ENCODE assay signal across 27 cellular contexts in genomic region chr10:35578608-35578956, GRCh38. TPM values are rescaled to one million over a fixed set of nuclear protein-coding genes. Genes with fewer than 3 reads are reported as not detected.
"Had no signal": no experiment of that assay in that cellular context is flagged by ENCODE, and none has a peak within 500 bp of the region (broad histone marks: within the 10 kb centered on the region; RNA-seq: fewer than 3 reads in every experiment).

No MANE protein-coding gene starts in this region.

- DNase-seq: activated CD4-positive, alpha-beta memory T cell treated with anti-CD3 and anti-CD28 coated beads for 36 hours; activated CD4-positive, alpha-beta T cell treated with anti-CD3 and anti-CD28 coated beads for 48 hours; activated effector memory CD4-positive, alpha-beta T cell treated with Interleukin-2 at 50 U/mL for 16 hours; activated naive CD4-positive, alpha-beta T cell treated with anti-CD3 and anti-CD28 coated beads, Interleukin-2, amount 10 ng/mL, durations not matched to agents 7 days and 5 days; activated T-cell treated with anti-CD3 and anti-CD28 coated beads, Interleukin-2, amount 50 U/mL, for 48 hours; amygdala; cerebellar nuclear complex; gastrocnemius medialis; heart left ventricle; left cardiac atrium; occipital lobe; retina; sigmoid colon; stimulated activated CD4-positive, alpha-beta T cell treated with anti-CD3 and anti-CD28 coated beads, Interleukin-2, amount 100 ng/mL, for 48 hours; stimulated activated CD8-positive, alpha-beta memory T cell treated with anti-CD3 and anti-CD28 coated beads, Interleukin-4, amount 100 ng/mL, for 48 hours; stimulated activated naive B cell treated with anti-CD40 and anti-IgM and Interleukin-4, amounts not matched to agents 10 μg/mL and 1 μg/mL and 100 μg/mL, for 72 hours; T1000; transverse colon had no signal

- H3K27ac ChIP-seq: coronary artery, esophagus muscularis mucosa, gastrocnemius medialis, heart left ventricle, sigmoid colon, transverse colon, vagina had no signal

- FAIRE-seq: bronchial epithelial cell, islet of Langerhans had no signal

- H3K4me3 ChIP-seq: coronary artery, esophagus muscularis mucosa, gastrocnemius medialis, heart left ventricle, sigmoid colon, transverse colon, vagina had no signal

- ATAC-seq: stimulated activated naive B cell treated with anti-CD40 and anti-IgM and Interleukin-4, amounts not matched to agents 10 μg/mL and 1 μg/mL and 100 μg/mL, for 72 hours had no signal

- H3K36me3 ChIP-seq: gastrocnemius medialis, transverse colon, vagina had no signal

- H3K4me1 ChIP-seq: sigmoid colon, transverse colon had no signal

- H3K9me3 ChIP-seq: esophagus muscularis mucosa, gastrocnemius medialis, heart left ventricle, sigmoid colon, transverse colon, vagina had no signal

- H3K27me3 ChIP-seq: heart left ventricle, sigmoid colon, transverse colon, vagina had no signal

RNA-seq across cellular contexts. Expression of gene GJD4, which starts 26.6 kb away (rescaled TPM):
- total RNA-seq: activated CD4-positive, alpha-beta memory T cell treated with anti-CD3 and anti-CD28 coated beads for 36 hours; bronchial epithelial cell; esophagus muscularis mucosa; gastrocnemius medialis; heart left ventricle; left cardiac atrium; lower leg skin; occipital lobe; posterior vena cava; sigmoid colon; temporal lobe; transverse colon; vagina had no signal
- polyA plus RNA-seq: heart left ventricle, neural cell, sigmoid colon had no signal
